ENCODE assay signal across 8 cellular contexts in genomic region chr1:210250998-210251679, GRCh38. TPM values are rescaled to one million over a fixed set of nuclear protein-coding genes. Genes with fewer than 3 reads are reported as not detected.
DNase-seq lines count a peak whose midpoint lies in the region; ATAC-seq, FAIRE-seq and TF ChIP-seq lines count a peak whose summit lies in the region.

No MANE protein-coding gene starts in this region.

- H3K4me1 ChIP-seq in PC-3 (ENCODE audit: insufficient read depth, low read length): peaks cover 27% of the 10 kb centered on the region

- H4K20me1 ChIP-seq in PC-3 (ENCODE audit: low read length): no peaks in the 10 kb centered on the region

- peaks cover 36% of the 10 kb centered on the region for H3K27me3 Mint-ChIP-seq in Calu3 (ENCODE audit: unreplicated experiment)
- no peaks in the 10 kb centered on the region for H3K27me3 Mint-ChIP-seq in chondrocyte (ENCODE audit: low read depth)
- H3K27me3 Mint-ChIP-seq in stimulated activated naive B cell treated with anti-CD40 and anti-IgM and Interleukin-4, amounts not matched to agents 10 μg/mL and 1 μg/mL and 100 μg/mL, for 72 hours: peaks cover 47 to 69% of the 10 kb centered on the region in 2 donors

- CTCF ChIA-PET in Calu3 (lab: Charles Lee) (interaction anchor here (0.6 kb wide), 1 partner anchor 41 kb away, joined by 4 read pairs; no protein-coding TSS in a partner anchor), PC-3 (lab: Charles Lee) (no interaction called here)

- H3K27ac Mint-ChIP-seq in Calu3 (ENCODE audit: unreplicated experiment): no peak overlapping the region
- peak overlapping the region; percentile 85 for H3K27ac Mint-ChIP-seq in chondrocyte (ENCODE audit: unreplicated experiment)
- peak overlapping the region; percentile 66 for H3K27ac Mint-ChIP-seq in stimulated activated naive B cell treated with anti-CD40 and anti-IgM and Interleukin-4, amounts not matched to agents 10 μg/mL and 1 μg/mL and 100 μg/mL, for 72 hours

- no peak overlapping the region for H3K9ac ChIP-seq in PC-3 (ENCODE audit: low read length)

- no peaks in the 10 kb centered on the region for H3K36me3 ChIP-seq in PC-3 (ENCODE audit: low read depth, low read length)

- peak; percentile 90 for FAIRE-seq in HTR-8/SVneo (lab: Jason Lieb, UNC)

- BruUV-seq in Calu3 (replicated peaks; lab: Mats Ljungman, UMichigan) (no TSS peak), PC-3 (replicated peaks; lab: Mats Ljungman, UMichigan) (no TSS peak)

- peak overlapping the region; percentile 74 for H3K4me3 Mint-ChIP-seq in Calu3 (ENCODE audit: low read depth, unreplicated experiment)
- H3K4me3 Mint-ChIP-seq in chondrocyte (ENCODE audit: unreplicated experiment): peak overlapping the region; percentile 78
- peak overlapping the region; percentile 76 to 83 for H3K4me3 Mint-ChIP-seq in stimulated activated naive B cell treated with anti-CD40 and anti-IgM and Interleukin-4, amounts not matched to agents 10 μg/mL and 1 μg/mL and 100 μg/mL, for 72 hours

- intact Hi-C loops in Calu3 (cut with micrococcal nuclease; ENCODE audit: unreplicated experiment): no loop called here
- intact Hi-C loops in PC-3 (cut with micrococcal nuclease): loop anchor here (1.0 to 5.0 kb wide), 4 partner anchors 11 to 78 kb away; partner anchors contain the start of gene HHAT
- intact Hi-C loops in left colon (cut with DNase I, micrococcal nuclease): no loop called here

- no peak for TF ChIP-seq CTCF in Calu3 (IDR thresholded peaks at IDR 0.05; ENCODE audit: unreplicated experiment)
- no peak for TF ChIP-seq CTCF in PC-3 (conservative IDR thresholded peaks at IDR 0.05; ENCODE audit: low read depth, low read length)
- peak; percentile 45 for TF ChIP-seq CTCF in chondrocyte (IDR thresholded peaks at IDR 0.05)

- no peaks in the 10 kb centered on the region for H3K9me2 ChIP-seq in PC-3 (replicated peaks; ENCODE audit: low read length)

- peaks cover 15% of the 10 kb centered on the region for H3K36me3 Mint-ChIP-seq in Calu3 (ENCODE audit: insufficient read depth, unreplicated experiment)
- H3K36me3 Mint-ChIP-seq in chondrocyte (ENCODE audit: low read depth): peaks cover 2% of the 10 kb centered on the region
- H3K36me3 Mint-ChIP-seq in stimulated activated naive B cell treated with anti-CD40 and anti-IgM and Interleukin-4, amounts not matched to agents 10 μg/mL and 1 μg/mL and 100 μg/mL, for 72 hours: no peaks in the 10 kb centered on the region

- POLR2A ChIA-PET in PC-3 (lab: Charles Lee; ENCODE audit: unreplicated experiment): interaction anchor here (0.6 kb wide), 1 partner anchor 482 kb away, joined by 4 read pairs; no protein-coding TSS in a partner anchor

- no peaks in the 10 kb centered on the region for H3F3A ChIP-seq in PC-3 (ENCODE audit: low read length, unreplicated experiment)

- no peaks in the 10 kb centered on the region for H3K79me2 ChIP-seq in PC-3 (ENCODE audit: low read length)

- H3K4me2 ChIP-seq in PC-3 (ENCODE audit: low read length): peak overlapping the region; percentile 90

- peak overlapping the region; percentile 67 for H2AFZ ChIP-seq in PC-3 (ENCODE audit: low read length)

- no peaks in the 10 kb centered on the region for H3K9me3 ChIP-seq in PC-3 (ENCODE audit: low read length)

- DNase-seq in Calu3: peak; percentile 59
- DNase-seq in HTR-8/SVneo (ENCODE audit: insufficient read length, low spot score): peak; percentile 79
- peak; percentile 84 for DNase-seq in PC-3
- no peak for DNase-seq in chondrocyte (ENCODE audit: low spot score)
- peak; percentile 60 to 68 for DNase-seq in left colon
- peak; percentile 58 for DNase-seq in stimulated activated naive B cell treated with anti-CD40 and anti-IgM and Interleukin-4, amounts not matched to agents 10 μg/mL and 1 μg/mL and 100 μg/mL, for 72 hours
- DNase-seq in DMS114 treated with DMSO at 0.1 percent for 48 hours (lab: John Stamatoyannopoulos, UW; ENCODE audit: unreplicated experiment): no peak

- H3K9me3 Mint-ChIP-seq in Calu3 (ENCODE audit: low read depth, unreplicated experiment): no peaks in the 10 kb centered on the region
- no peaks in the 10 kb centered on the region for H3K9me3 Mint-ChIP-seq in chondrocyte (ENCODE audit: low read depth)
- no peaks in the 10 kb centered on the region for H3K9me3 Mint-ChIP-seq in stimulated activated naive B cell treated with anti-CD40 and anti-IgM and Interleukin-4, amounts not matched to agents 10 μg/mL and 1 μg/mL and 100 μg/mL, for 72 hours

- ATAC-seq in PC-3: peak; percentile 79
- peak; percentile 36 for ATAC-seq in left colon
- peak; percentile 80 to 83 for ATAC-seq in stimulated activated naive B cell treated with anti-CD40 and anti-IgM and Interleukin-4, amounts not matched to agents 10 μg/mL and 1 μg/mL and 100 μg/mL, for 72 hours (replicated peaks)
- ATAC-seq in HG03469 (IDR thresholded peaks at IDR 0.05; ENCODE audit: unreplicated experiment): no peak

- H3K4me1 Mint-ChIP-seq in Calu3 (ENCODE audit: low read depth, unreplicated experiment): peaks cover 14% of the 10 kb centered on the region
- peaks cover 37% of the 10 kb centered on the region for H3K4me1 Mint-ChIP-seq in chondrocyte (ENCODE audit: low read depth)
- peaks cover 19 to 32% of the 10 kb centered on the region in 2 donors for H3K4me1 Mint-ChIP-seq in stimulated activated naive B cell treated with anti-CD40 and anti-IgM and Interleukin-4, amounts not matched to agents 10 μg/mL and 1 μg/mL and 100 μg/mL, for 72 hours

- no peaks in the 10 kb centered on the region for H3K27me3 ChIP-seq in PC-3 (ENCODE audit: low read length)

- no peak overlapping the region for H3K27ac ChIP-seq in PC-3 (ENCODE audit: low read length)

- H3K4me3 ChIP-seq in PC-3 (ENCODE audit: low read length): peak overlapping the region; percentile 68

RNA-seq across cellular contexts. Expression of gene SERTAD4, which starts 18.5 kb away (rescaled TPM):
- total RNA-seq in Calu3 (2022) (5.5 and 14.7 TPM in 2 replicates), PC-3 (2014; rRNA removed) (2.6 and 4.5 TPM in 2 replicates), chondrocyte (39.1 to 71.7 TPM (median 43.5 TPM) in 3 replicates), left colon (1 to 10 TPM; 5.2 to 5.9 TPM)

Comparison
In these comparisons a context has a peak if more than half of its experiments do, and no peak if none do; other contexts are left out.
1. DNase-seq: peak in Calu3 (single experiment), HTR-8/SVneo (single experiment), PC-3 (single experiment), left colon (2 of 2) and stimulated activated naive B cell treated with anti-CD40 and anti-IgM and Interleukin-4, amounts not matched to agents 10 μg/mL and 1 μg/mL and 100 μg/mL, for 72 hours (single experiment); none in chondrocyte (single experiment) and DMS114 treated with DMSO at 0.1 percent for 48 hours (single experiment).
2. Peak in every context shown above with its lines, with median percentiles within 50 percentile points of each other: H3K4me3 Mint-ChIP-seq.